Comparison of ENCODE assay signal across 2 cellular contexts in genomic region chr16:68792465-68793324, GRCh38.
TF ChIP-seq lines count a peak whose summit lies in the region.

No MANE protein-coding gene starts in this region.

TF ChIP-seq in K562, 482 proteins besides CTCF, POLR2A, EP300 and RAD21 (continued from another document):
- no peak for TF ChIP-seq OTX1 (CRISPR knock-in tag; IDR thresholded peaks at IDR 0.05)
TF ChIP-seq in K562: peak in this region for 13.

TF ChIP-seq in HepG2, 621 proteins besides CTCF, POLR2A, EP300 and RAD21 (continued from another document and continues in another):
- TF ChIP-seq HMGXB3 (CRISPR knock-in tag; IDR thresholded peaks at IDR 0.05; ENCODE audit: borderline replicate concordance) = no peak
- TF ChIP-seq SIN3A (IDR thresholded peaks at IDR 0.05; ENCODE audit: borderline replicate concordance, low read depth, low read length) = peak; percentile 68
- TF ChIP-seq STAT5B (CRISPR knock-in tag; IDR thresholded peaks at IDR 0.05) = peak; percentile 51; the same call in 1 of the 2 replicates
- no peak for TF ChIP-seq ELK4 (CRISPR knock-in tag; IDR thresholded peaks at IDR 0.05; ENCODE audit: borderline replicate concordance)
- TF ChIP-seq ZNF383 (CRISPR knock-in tag; IDR thresholded peaks at IDR 0.05; ENCODE audit: borderline replicate concordance) = no peak
- TF ChIP-seq GTF3A (CRISPR knock-in tag; conservative IDR thresholded peaks at IDR 0.05) = no peak
- TF ChIP-seq RBM22 (optimal IDR thresholded peaks at IDR 0.05; ENCODE audit: low read length) = no peak
- peak in 1 of 2 experiments; percentile 27; a peak in 1 of 4 replicates for TF ChIP-seq HMGXB4 (CRISPR knock-in tag; IDR thresholded peaks at IDR 0.05; ENCODE audit: borderline replicate concordance in 1 of 2, low read depth in 1 of 2)
- peak; percentile 72; the same call in 1 of the 2 replicates for TF ChIP-seq BRCA1 (CRISPR knock-in tag; IDR thresholded peaks at IDR 0.05)
- no peak for TF ChIP-seq SALL2 (CRISPR knock-in tag; IDR thresholded peaks at IDR 0.05)
- TF ChIP-seq ZNF317 (CRISPR knock-in tag; IDR thresholded peaks at IDR 0.05) = no peak; the same call in 1 of the 2 replicates
- TF ChIP-seq, protein P1, sequence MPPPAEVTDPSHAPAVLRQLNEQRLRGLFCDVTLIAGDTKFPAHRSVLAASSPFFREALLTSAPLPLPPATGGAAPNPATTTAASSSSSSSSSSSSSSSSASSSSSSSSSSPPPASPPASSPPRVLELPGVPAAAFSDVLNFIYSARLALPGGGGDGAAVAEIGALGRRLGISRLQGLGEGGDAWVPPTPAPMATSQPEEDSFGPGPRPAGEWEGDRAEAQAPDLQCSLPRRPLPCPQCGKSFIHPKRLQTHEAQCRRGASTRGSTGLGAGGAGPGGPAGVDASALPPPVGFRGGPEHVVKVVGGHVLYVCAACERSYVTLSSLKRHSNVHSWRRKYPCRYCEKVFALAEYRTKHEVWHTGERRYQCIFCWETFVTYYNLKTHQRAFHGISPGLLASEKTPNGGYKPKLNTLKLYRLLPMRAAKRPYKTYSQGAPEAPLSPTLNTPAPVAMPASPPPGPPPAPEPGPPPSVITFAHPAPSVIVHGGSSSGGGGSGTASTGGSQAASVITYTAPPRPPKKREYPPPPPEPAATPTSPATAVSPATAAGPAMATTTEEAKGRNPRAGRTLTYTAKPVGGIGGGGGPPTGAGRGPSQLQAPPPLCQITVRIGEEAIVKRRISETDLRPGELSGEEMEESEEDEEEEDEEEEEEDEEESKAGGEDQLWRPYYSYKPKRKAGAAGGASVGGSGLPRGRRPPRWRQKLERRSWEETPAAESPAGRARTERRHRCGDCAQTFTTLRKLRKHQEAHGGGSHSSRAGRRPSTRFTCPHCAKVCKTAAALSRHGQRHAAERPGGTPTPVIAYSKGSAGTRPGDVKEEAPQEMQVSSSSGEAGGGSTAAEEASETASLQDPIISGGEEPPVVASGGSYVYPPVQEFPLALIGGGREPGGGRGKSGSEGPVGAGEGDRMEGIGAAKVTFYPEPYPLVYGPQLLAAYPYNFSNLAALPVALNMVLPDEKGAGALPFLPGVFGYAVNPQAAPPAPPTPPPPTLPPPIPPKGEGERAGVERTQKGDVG (CRISPR knock-in tag; IDR thresholded peaks at IDR 0.05; ENCODE audit: borderline replicate concordance) = no peak; the same call in 1 of the 2 replicates
- TF ChIP-seq ZSCAN31 (CRISPR knock-in tag; IDR thresholded peaks at IDR 0.05; ENCODE audit: low read depth) = no peak
- no peak for TF ChIP-seq ZC3H13 (CRISPR knock-in tag; IDR thresholded peaks at IDR 0.05)
- peak; percentile 62; the same call in 1 of the 2 replicates for TF ChIP-seq KDM5B (CRISPR knock-in tag; IDR thresholded peaks at IDR 0.05; ENCODE audit: borderline replicate concordance)
- TF ChIP-seq ZNF33A (CRISPR knock-in tag; IDR thresholded peaks at IDR 0.05; ENCODE audit: borderline replicate concordance) = peak; percentile 93; the same call in 1 of the 2 replicates
- peak; percentile 94 for TF ChIP-seq NCOA2 (CRISPR knock-in tag; IDR thresholded peaks at IDR 0.05)
- TF ChIP-seq REXO4 (CRISPR knock-in tag; IDR thresholded peaks at IDR 0.05; ENCODE audit: borderline replicate concordance) = no peak
- no peak for TF ChIP-seq SIN3B (IDR thresholded peaks at IDR 0.05; ENCODE audit: low read length)
- TF ChIP-seq, protein P2, sequence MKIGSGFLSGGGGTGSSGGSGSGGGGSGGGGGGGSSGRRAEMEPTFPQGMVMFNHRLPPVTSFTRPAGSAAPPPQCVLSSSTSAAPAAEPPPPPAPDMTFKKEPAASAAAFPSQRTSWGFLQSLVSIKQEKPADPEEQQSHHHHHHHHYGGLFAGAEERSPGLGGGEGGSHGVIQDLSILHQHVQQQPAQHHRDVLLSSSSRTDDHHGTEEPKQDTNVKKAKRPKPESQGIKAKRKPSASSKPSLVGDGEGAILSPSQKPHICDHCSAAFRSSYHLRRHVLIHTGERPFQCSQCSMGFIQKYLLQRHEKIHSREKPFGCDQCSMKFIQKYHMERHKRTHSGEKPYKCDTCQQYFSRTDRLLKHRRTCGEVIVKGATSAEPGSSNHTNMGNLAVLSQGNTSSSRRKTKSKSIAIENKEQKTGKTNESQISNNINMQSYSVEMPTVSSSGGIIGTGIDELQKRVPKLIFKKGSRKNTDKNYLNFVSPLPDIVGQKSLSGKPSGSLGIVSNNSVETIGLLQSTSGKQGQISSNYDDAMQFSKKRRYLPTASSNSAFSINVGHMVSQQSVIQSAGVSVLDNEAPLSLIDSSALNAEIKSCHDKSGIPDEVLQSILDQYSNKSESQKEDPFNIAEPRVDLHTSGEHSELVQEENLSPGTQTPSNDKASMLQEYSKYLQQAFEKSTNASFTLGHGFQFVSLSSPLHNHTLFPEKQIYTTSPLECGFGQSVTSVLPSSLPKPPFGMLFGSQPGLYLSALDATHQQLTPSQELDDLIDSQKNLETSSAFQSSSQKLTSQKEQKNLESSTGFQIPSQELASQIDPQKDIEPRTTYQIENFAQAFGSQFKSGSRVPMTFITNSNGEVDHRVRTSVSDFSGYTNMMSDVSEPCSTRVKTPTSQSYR (CRISPR knock-in tag; IDR thresholded peaks at IDR 0.05; ENCODE audit: borderline replicate concordance) = peak; percentile 72; the same call in 1 of the 2 replicates
- no peak for TF ChIP-seq ZBTB26 (CRISPR knock-in tag; IDR thresholded peaks at IDR 0.05; ENCODE audit: borderline replicate concordance)
- TF ChIP-seq NFIC (IDR thresholded peaks at IDR 0.05; ENCODE audit: low read length) = peak; percentile 96
- peak; percentile 68; the same call in 1 of the 2 replicates for TF ChIP-seq POGZ (CRISPR knock-in tag; IDR thresholded peaks at IDR 0.05)
- TF ChIP-seq ZNF569 (CRISPR knock-in tag; IDR thresholded peaks at IDR 0.05; ENCODE audit: borderline replicate concordance) = no peak
- TF ChIP-seq CHCHD3 (CRISPR knock-in tag; IDR thresholded peaks at IDR 0.05) = no peak
- peak; percentile 67; the same call in 1 of the 2 replicates for TF ChIP-seq ZNF605 (CRISPR knock-in tag; IDR thresholded peaks at IDR 0.05)
- no peak for TF ChIP-seq SRF (IDR thresholded peaks at IDR 0.05; ENCODE audit: low read depth, low read length)
- TF ChIP-seq ZSCAN20 (CRISPR knock-in tag; IDR thresholded peaks at IDR 0.05; ENCODE audit: borderline replicate concordance) = peak; percentile 97
- TF ChIP-seq, protein P3, sequence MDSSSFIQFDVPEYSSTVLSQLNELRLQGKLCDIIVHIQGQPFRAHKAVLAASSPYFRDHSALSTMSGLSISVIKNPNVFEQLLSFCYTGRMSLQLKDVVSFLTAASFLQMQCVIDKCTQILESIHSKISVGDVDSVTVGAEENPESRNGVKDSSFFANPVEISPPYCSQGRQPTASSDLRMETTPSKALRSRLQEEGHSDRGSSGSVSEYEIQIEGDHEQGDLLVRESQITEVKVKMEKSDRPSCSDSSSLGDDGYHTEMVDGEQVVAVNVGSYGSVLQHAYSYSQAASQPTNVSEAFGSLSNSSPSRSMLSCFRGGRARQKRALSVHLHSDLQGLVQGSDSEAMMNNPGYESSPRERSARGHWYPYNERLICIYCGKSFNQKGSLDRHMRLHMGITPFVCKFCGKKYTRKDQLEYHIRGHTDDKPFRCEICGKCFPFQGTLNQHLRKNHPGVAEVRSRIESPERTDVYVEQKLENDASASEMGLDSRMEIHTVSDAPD (CRISPR knock-in tag; IDR thresholded peaks at IDR 0.05) = peak; percentile 97
- peak; percentile 61; the same call in 1 of the 2 replicates for TF ChIP-seq ZNF441 (CRISPR knock-in tag; IDR thresholded peaks at IDR 0.05; ENCODE audit: borderline replicate concordance)
- TF ChIP-seq HDAC1 (CRISPR knock-in tag; IDR thresholded peaks at IDR 0.05) = peak; percentile 95
- TF ChIP-seq HNF4G (IDR thresholded peaks at IDR 0.05; ENCODE audit: borderline replicate concordance, low read depth, low read length) = peak; percentile 95
- peak; percentile 96 for TF ChIP-seq HNF4G (CRISPR knock-in tag; IDR thresholded peaks at IDR 0.05; ENCODE audit: borderline replicate concordance, low read depth)
- TF ChIP-seq EHMT2 (IDR thresholded peaks at IDR 0.05; ENCODE audit: borderline replicate concordance, low read depth, low read length) = peak; percentile 29; the same call in 1 of the 2 replicates
- TF ChIP-seq ZNF720 (CRISPR knock-in tag; IDR thresholded peaks at IDR 0.05) = 0 out of 2 replicates have a peak, but pooled peaks have one; percentile 16
- TF ChIP-seq CCAR2 (optimal IDR thresholded peaks at IDR 0.05; ENCODE audit: low read depth, low read length) = no peak
- no peak for TF ChIP-seq HNRNPH1 (optimal IDR thresholded peaks at IDR 0.05; ENCODE audit: low read depth, low read length)
- no peak for TF ChIP-seq ZNF597 (CRISPR knock-in tag; IDR thresholded peaks at IDR 0.05)
- no peak for TF ChIP-seq NBN (conservative IDR thresholded peaks at IDR 0.05)
- no peak for TF ChIP-seq ZNF598 (CRISPR knock-in tag; IDR thresholded peaks at IDR 0.05; ENCODE audit: borderline replicate concordance)
- TF ChIP-seq ZFP1 (CRISPR knock-in tag; IDR thresholded peaks at IDR 0.05) = no peak
- peak; percentile 53; the same call in 1 of the 2 replicates for TF ChIP-seq ZNF205 (CRISPR knock-in tag; IDR thresholded peaks at IDR 0.05)
- peak; percentile 84 for TF ChIP-seq ZNF256 (CRISPR knock-in tag; conservative IDR thresholded peaks at IDR 0.05)
